ENCODE assay signal across 21 cellular contexts in genomic region chr4:130110189-130110588, GRCh38.
DNase-seq lines count a peak whose midpoint lies in the region; ATAC-seq and TF ChIP-seq lines count a peak whose summit lies in the region.
"Had no signal": no experiment of that assay in that cellular context is flagged by ENCODE, and none has a peak within 500 bp of the region (broad histone marks: within the 10 kb centered on the region; RNA-seq: fewer than 3 reads in every experiment).

No MANE protein-coding gene starts in this region.

- H3K27ac Mint-ChIP-seq in CD4-positive, alpha-beta memory T cell: no peak overlapping the region
- H3K27ac Mint-ChIP-seq: activated naive CD8-positive, alpha-beta T cell treated with anti-CD3 and anti-CD28 coated beads, Interleukin-2, amount 50 U/mL, for 24 hours; CD4-positive, CD25-positive, alpha-beta regulatory T cell; H9; naive B cell; stimulated activated naive CD8-positive, alpha-beta T cell treated with anti-CD3 and anti-CD28 coated beads, Interleukin-15, amount 100 ng/mL, for 72 hours; type B pancreatic cell had no signal

- H2AFZ ChIP-seq in SK-N-SH (ENCODE audit: low read depth): no peak overlapping the region
- H2AFZ ChIP-seq: PC-9 had no signal

- H3K4me1 Mint-ChIP-seq in CD4-positive, alpha-beta memory T cell: no peaks in the 10 kb centered on the region
- H3K4me1 Mint-ChIP-seq: activated naive CD8-positive, alpha-beta T cell treated with anti-CD3 and anti-CD28 coated beads, Interleukin-2, amount 50 U/mL, for 24 hours; CD4-positive, CD25-positive, alpha-beta regulatory T cell; naive B cell; stimulated activated naive CD8-positive, alpha-beta T cell treated with anti-CD3 and anti-CD28 coated beads, Interleukin-15, amount 100 ng/mL, for 72 hours had no signal

- POLR2A ChIA-PET in SK-N-SH (lab: Yijun Ruan, JAX): no interaction called here
- POLR2A ChIA-PET in CD4-positive, alpha-beta memory T cell (lab: Charles Lee; ENCODE audit: partially characterized antibody): no interaction called here

- no peaks in the 10 kb centered on the region for H3K9me3 ChIP-seq in SK-N-SH
- no peaks in the 10 kb centered on the region for H3K9me3 ChIP-seq in CD4-positive, alpha-beta memory T cell (ENCODE audit: control insufficient read depth in 1 of 2, low read length in 2 of 2)
- H3K9me3 ChIP-seq: breast epithelium, ovary, right lobe of liver had no signal

- no peaks in the 10 kb centered on the region for H3F3A ChIP-seq in SK-N-SH (replicated peaks; ENCODE audit: insufficient read depth)

- H3K27me3 Mint-ChIP-seq in CD4-positive, alpha-beta memory T cell: no peaks in the 10 kb centered on the region
- H3K27me3 Mint-ChIP-seq: activated naive CD8-positive, alpha-beta T cell treated with anti-CD3 and anti-CD28 coated beads, Interleukin-2, amount 50 U/mL, for 24 hours; CD4-positive, CD25-positive, alpha-beta regulatory T cell; naive B cell; stimulated activated naive CD8-positive, alpha-beta T cell treated with anti-CD3 and anti-CD28 coated beads, Interleukin-15, amount 100 ng/mL, for 72 hours; type B pancreatic cell had no signal

- H3K36me3 Mint-ChIP-seq in CD4-positive, alpha-beta memory T cell: no peaks in the 10 kb centered on the region
- H3K36me3 Mint-ChIP-seq: CD4-positive, CD25-positive, alpha-beta regulatory T cell; naive B cell; type B pancreatic cell had no signal

- H3K4me1 ChIP-seq in SK-N-SH (ENCODE audit: control insufficient read depth in 1 of 2, insufficient read depth in 2 of 2, low read depth in 1 of 2, low read length in 1 of 2): no peaks in the 10 kb centered on the region
- no peaks in the 10 kb centered on the region for H3K4me1 ChIP-seq in CD4-positive, alpha-beta memory T cell (ENCODE audit: insufficient read depth, low read length)
- H3K4me1 ChIP-seq: breast epithelium, right lobe of liver had no signal

- no peaks in the 10 kb centered on the region; the same call in 1 of the 2 replicates for H3K27me3 ChIP-seq in SK-N-SH (ENCODE audit: insufficient read depth)
- no peaks in the 10 kb centered on the region for H3K27me3 ChIP-seq in CD4-positive, alpha-beta memory T cell (ENCODE audit: insufficient read depth, low read length)
- H3K27me3 ChIP-seq: breast epithelium, ovary, right lobe of liver had no signal

- CTCF ChIA-PET in SK-N-SH (lab: Yijun Ruan, JAX): no interaction called here
- CTCF ChIA-PET in CD4-positive, alpha-beta memory T cell (lab: Charles Lee; ENCODE audit: partially characterized antibody): no interaction called here

- H3K36me3 ChIP-seq in SK-N-SH (replicated peaks in 1 of 2; ENCODE audit: control insufficient read depth in 1 of 2, insufficient read depth in 2 of 2, low read length in 1 of 2): no peaks in the 10 kb centered on the region
- H3K36me3 ChIP-seq in CD4-positive, alpha-beta memory T cell (ENCODE audit: insufficient read depth, low read length): no peaks in the 10 kb centered on the region
- H3K36me3 ChIP-seq: breast epithelium, ovary, right lobe of liver had no signal

- H3K4me3 Mint-ChIP-seq in CD4-positive, alpha-beta memory T cell: no peak overlapping the region
- H3K4me3 Mint-ChIP-seq: activated naive CD8-positive, alpha-beta T cell treated with anti-CD3 and anti-CD28 coated beads, Interleukin-2, amount 50 U/mL, for 24 hours; CD4-positive, CD25-positive, alpha-beta regulatory T cell; H9; naive B cell; stimulated activated naive CD8-positive, alpha-beta T cell treated with anti-CD3 and anti-CD28 coated beads, Interleukin-15, amount 100 ng/mL, for 72 hours; type B pancreatic cell had no signal

- TF ChIP-seq RAD21 in SK-N-SH (IDR thresholded peaks at IDR 0.05; ENCODE audit: low read length): no peak

- no peak overlapping the region for H3K9ac ChIP-seq in SK-N-SH

- DNase-seq in LNCaP clone FGC (ENCODE audit: low read depth): peak; percentile 74
- DNase-seq in activated CD4-positive, CD25-positive, alpha-beta regulatory T cell (lab: John Stamatoyannopoulos, UW): no peak
- DNase-seq in SK-N-SH: no peak
- DNase-seq in CD4-positive, alpha-beta memory T cell: no peak
- DNase-seq in T-helper 1 cell: no peak
- DNase-seq: activated naive CD8-positive, alpha-beta T cell treated with anti-CD3 and anti-CD28 coated beads, Interleukin-2, amount 50 U/mL, for 24 hours; CD4-positive, CD25-positive, alpha-beta regulatory T cell; foreskin fibroblast; H9; MV-4-11; naive B cell; NCI-H2081; ovary; PC-9; right lobe of liver; stimulated activated naive CD8-positive, alpha-beta T cell treated with anti-CD3 and anti-CD28 coated beads, Interleukin-15, amount 100 ng/mL, for 72 hours had no signal

- no peak overlapping the region for H3K27ac ChIP-seq in SK-N-SH (ENCODE audit: low read depth in 2 of 2, low read length in 1 of 2)
- no peak overlapping the region for H3K27ac ChIP-seq in CD4-positive, alpha-beta memory T cell (ENCODE audit: low read depth, low read length)
- H3K27ac ChIP-seq: breast epithelium, ovary, PC-9, right lobe of liver had no signal

- TF ChIP-seq CTCF in LNCaP clone FGC (IDR thresholded peaks at IDR 0.05; ENCODE audit: control insufficient read depth, extremely low read depth, insufficient read depth) (no peak), SK-N-SH (IDR thresholded peaks at IDR 0.05) (no peak)

- peaks cover 0 to 23% (median 3%) of the 10 kb centered on the region in 8 donors for H3K9me3 Mint-ChIP-seq in CD4-positive, alpha-beta memory T cell

- no peak overlapping the region for H3K4me2 ChIP-seq in SK-N-SH
- H3K4me2 ChIP-seq: PC-9 had no signal

- TF ChIP-seq EP300 in SK-N-SH (IDR thresholded peaks at IDR 0.05; ENCODE audit: borderline replicate concordance in 1 of 2, low read depth in 1 of 2, low read length in 1 of 2): no peak

- no peaks in the 10 kb centered on the region for H3K9me2 ChIP-seq in SK-N-SH

- no peaks in the 10 kb centered on the region for H3K79me2 ChIP-seq in SK-N-SH (ENCODE audit: insufficient read depth)

- intact Hi-C loops in CD4-positive, alpha-beta memory T cell (cut with micrococcal nuclease): no loop called here

- H3K4me3 ChIP-seq in LNCaP clone FGC (ENCODE audit: low read depth, low read length): no peak overlapping the region
- H3K4me3 ChIP-seq in SK-N-SH (ENCODE audit: low read depth in 2 of 2, low read length in 1 of 2): no peak overlapping the region
- no peak overlapping the region for H3K4me3 ChIP-seq in CD4-positive, alpha-beta memory T cell (ENCODE audit: low read length in 2 of 2)
- H3K4me3 ChIP-seq: breast epithelium, ovary, PC-9, right lobe of liver had no signal

- H4K20me1 ChIP-seq in SK-N-SH (ENCODE audit: insufficient read depth): no peaks in the 10 kb centered on the region

- ATAC-seq in GM18511 (IDR thresholded peaks at IDR 0.05; ENCODE audit: unreplicated experiment) (peak; percentile 83), GM19468 (IDR thresholded peaks at IDR 0.05; ENCODE audit: extremely low read depth, unreplicated experiment) (peak; percentile 47), HG02885 (IDR thresholded peaks at IDR 0.05; ENCODE audit: poor library complexity, unreplicated experiment) (peak; percentile 49)
- ATAC-seq: activated naive CD8-positive, alpha-beta T cell treated with anti-CD3 and anti-CD28 coated beads, Interleukin-2, amount 50 U/mL, for 24 hours; right lobe of liver; stimulated activated naive CD8-positive, alpha-beta T cell treated with anti-CD3 and anti-CD28 coated beads, Interleukin-15, amount 100 ng/mL, for 72 hours had no signal

TF ChIP-seq in SK-N-SH, 30 proteins besides CTCF, POLR2A, EP300 and RAD21:
- TF ChIP-seq CHD2 (IDR thresholded peaks at IDR 0.05; ENCODE audit: low read length, partially characterized antibody) (no peak), SMC3 (IDR thresholded peaks at IDR 0.05; ENCODE audit: low read depth, low read length) (no peak)
